In the genomic region with DNA sequence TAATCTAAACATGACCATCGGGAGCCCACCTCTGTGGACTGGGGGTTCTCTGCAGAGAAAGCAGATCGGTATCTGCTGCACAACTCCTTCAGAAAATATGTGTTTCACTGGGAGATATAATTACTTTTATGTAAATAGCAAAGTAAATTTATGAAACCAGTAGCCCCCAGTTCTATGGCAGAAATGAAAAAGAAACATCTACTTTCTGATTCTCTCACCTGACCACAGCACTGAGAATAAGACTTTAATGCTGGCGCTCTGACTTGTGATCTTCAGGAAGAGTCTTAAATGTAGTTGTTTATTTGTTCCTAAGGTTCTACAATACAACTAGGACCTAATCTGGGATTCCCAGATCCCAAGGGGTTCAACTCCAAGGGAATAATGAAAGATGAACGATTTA, we compare ENCODE assay signal across 14 cellular contexts.
DNase-seq lines count a peak whose midpoint lies in the region; ATAC-seq and TF ChIP-seq lines count a peak whose summit lies in the region.
"Had no signal": no experiment of that assay in that cellular context is flagged by ENCODE, and none has a peak within 500 bp of the region (broad histone marks: within the 10 kb centered on the region; RNA-seq: fewer than 3 reads in every experiment).

No MANE protein-coding gene starts in this region.

- peak overlapping the region; percentile 45 for H3K4me2 ChIP-seq in MM.1S (ENCODE audit: low read depth, low read length)

- H3K9ac ChIP-seq in MM.1S (ENCODE audit: low read length) = no peak overlapping the region
- H3K9ac ChIP-seq: BLaER1 treated with 17β-estradiol and CSF1 and Interleukin-3, amounts not matched to agents 10 nM and 100 nM; parathyroid adenoma had no signal

- no peak for TF ChIP-seq CTCF in MM.1S (IDR thresholded peaks at IDR 0.05; ENCODE audit: low read length)
- no peak for TF ChIP-seq CTCF in CD4-positive, alpha-beta T cell (IDR thresholded peaks at IDR 0.05)

- H3K27ac ChIP-seq in MM.1S (ENCODE audit: low read length) = peak overlapping the region; percentile 50; the same call in 1 of the 2 replicates
- no peak overlapping the region for H3K27ac ChIP-seq in CD4-positive, alpha-beta T cell (ENCODE audit: low read depth, low read length)
- H3K27ac ChIP-seq: BLaER1 treated with 17β-estradiol and CSF1 and Interleukin-3, amounts not matched to agents 10 nM and 100 nM; parathyroid adenoma had no signal

- H2AFZ ChIP-seq in MM.1S (ENCODE audit: low read length) = peak overlapping the region; percentile 29
- H2AFZ ChIP-seq: parathyroid adenoma had no signal

- no peak overlapping the region for H3K4me3 Mint-ChIP-seq in CD4-positive, alpha-beta T cell
- H3K4me3 Mint-ChIP-seq: stimulated activated naive CD8-positive, alpha-beta T cell treated with anti-CD3 and anti-CD28 coated beads, Interleukin-15, amount 100 ng/mL, for 72 hours had no signal

- H3K9me3 Mint-ChIP-seq in CD4-positive, alpha-beta T cell = peaks cover 17% of the 10 kb centered on the region

- POLR2A ChIA-PET in CD4-positive, alpha-beta T cell (lab: Charles Lee) = no interaction called here

- CTCF ChIA-PET in CD4-positive, alpha-beta T cell (lab: Charles Lee) = no interaction called here

- peak overlapping the region; percentile 15 for H3K4me3 ChIP-seq in MM.1S (ENCODE audit: low read length)
- H3K4me3 ChIP-seq: BLaER1 treated with 17β-estradiol and CSF1 and Interleukin-3, amounts not matched to agents 10 nM and 100 nM had no signal

- DNase-seq in MM.1S (peak; percentile 70), kidney tubule cell (ENCODE audit: low spot score) (no peak), NOMO-1 treated with DMSO at 0.1 percent for 48 hours (lab: John Stamatoyannopoulos, UW; ENCODE audit: unreplicated experiment) (no peak), CD1c-positive myeloid dendritic cell (ENCODE audit: extremely low spot score) (no peak)
- no peak for DNase-seq in CD4-positive, alpha-beta T cell
- DNase-seq: NCI-H1417; NK-92 treated with Interleukin-12 subunit alpha and Interleukin-12 subunit beta, amount 100 ng/mL, for 24 hours; stimulated activated CD4-positive, alpha-beta T cell treated with anti-CD3 and anti-CD28 coated beads, Interleukin-1b, Interleukin-23, amount 100 ng/mL, for 48 hours; stimulated activated naive CD8-positive, alpha-beta T cell treated with anti-CD3 and anti-CD28 coated beads, Interleukin-15, amount 100 ng/mL, for 72 hours had no signal

- H3K36me3 ChIP-seq in MM.1S (replicated peaks; ENCODE audit: insufficient read depth, low read length) = no peaks in the 10 kb centered on the region
- H3K36me3 ChIP-seq: BLaER1 treated with 17β-estradiol and CSF1 and Interleukin-3, amounts not matched to agents 10 nM and 100 nM had no signal

- no peaks in the 10 kb centered on the region for H3K9me2 ChIP-seq in MM.1S (replicated peaks; ENCODE audit: insufficient read depth, low read length)

- intact Hi-C loops in CD4-positive, alpha-beta T cell (cut with DNase I, micrococcal nuclease) = no loop called here

- no peaks in the 10 kb centered on the region for H3K79me2 ChIP-seq in MM.1S (ENCODE audit: low read length)
- H3K79me2 ChIP-seq: parathyroid adenoma had no signal

- H3K4me1 Mint-ChIP-seq in CD4-positive, alpha-beta T cell (ENCODE audit: low read depth) = no peaks in the 10 kb centered on the region
- H3K4me1 Mint-ChIP-seq: stimulated activated naive CD8-positive, alpha-beta T cell treated with anti-CD3 and anti-CD28 coated beads, Interleukin-15, amount 100 ng/mL, for 72 hours had no signal

- H3K9me3 ChIP-seq in MM.1S (replicated peaks; ENCODE audit: insufficient read depth, low read length) = no peaks in the 10 kb centered on the region
- H3K9me3 ChIP-seq in CD4-positive, alpha-beta T cell (ENCODE audit: control insufficient read depth, low read length) = peaks cover 16% of the 10 kb centered on the region
- H3K9me3 ChIP-seq: BLaER1 treated with 17β-estradiol and CSF1 and Interleukin-3, amounts not matched to agents 10 nM and 100 nM had no signal

- H4K20me1 ChIP-seq in MM.1S (ENCODE audit: insufficient read depth, low read length) = no peaks in the 10 kb centered on the region
- H4K20me1 ChIP-seq: BLaER1 treated with 17β-estradiol and CSF1 and Interleukin-3, amounts not matched to agents 10 nM and 100 nM had no signal

- no peaks in the 10 kb centered on the region for H3K27me3 ChIP-seq in MM.1S (replicated peaks; ENCODE audit: insufficient read depth, low read length)
- no peaks in the 10 kb centered on the region for H3K27me3 ChIP-seq in CD4-positive, alpha-beta T cell (ENCODE audit: control insufficient read depth, insufficient read depth, low read length)
- H3K27me3 ChIP-seq: BLaER1 treated with 17β-estradiol and CSF1 and Interleukin-3, amounts not matched to agents 10 nM and 100 nM had no signal

- H3K27me3 Mint-ChIP-seq in CD4-positive, alpha-beta T cell = no peaks in the 10 kb centered on the region
- H3K27me3 Mint-ChIP-seq: stimulated activated naive CD8-positive, alpha-beta T cell treated with anti-CD3 and anti-CD28 coated beads, Interleukin-15, amount 100 ng/mL, for 72 hours had no signal

- ATAC-seq in GM18858 (IDR thresholded peaks at IDR 0.05; ENCODE audit: unreplicated experiment) (peak; percentile 61), GM21515 (IDR thresholded peaks at IDR 0.05; ENCODE audit: unreplicated experiment) (peak; percentile 74), HG03039 (IDR thresholded peaks at IDR 0.05; ENCODE audit: unreplicated experiment) (peak; percentile 69)
- ATAC-seq in CD4-positive, alpha-beta T cell (ENCODE audit: poor library complexity) = no peak
- ATAC-seq: stimulated activated naive CD8-positive, alpha-beta T cell treated with anti-CD3 and anti-CD28 coated beads, Interleukin-15, amount 100 ng/mL, for 72 hours had no signal

- H3F3A ChIP-seq in MM.1S (ENCODE audit: insufficient read depth, low read length) = peaks cover 22% of the 10 kb centered on the region

- H3K27ac Mint-ChIP-seq in CD4-positive, alpha-beta T cell = no peak overlapping the region
- H3K27ac Mint-ChIP-seq: stimulated activated naive CD8-positive, alpha-beta T cell treated with anti-CD3 and anti-CD28 coated beads, Interleukin-15, amount 100 ng/mL, for 72 hours had no signal

- no peaks in the 10 kb centered on the region for H3K36me3 Mint-ChIP-seq in CD4-positive, alpha-beta T cell (ENCODE audit: low read depth)

- peaks cover 30% of the 10 kb centered on the region for H3K4me1 ChIP-seq in MM.1S (ENCODE audit: low read length)
- H3K4me1 ChIP-seq: parathyroid adenoma had no signal
